Comparison of ENCODE assay signal across 13 cellular contexts in genomic region chr12:39440781-39441180, GRCh38. TPM values are rescaled to one million over a fixed set of nuclear protein-coding genes. Genes with fewer than 3 reads are reported as not detected.
DNase-seq lines count a peak whose midpoint lies in the region; ATAC-seq and TF ChIP-seq lines count a peak whose summit lies in the region.
"Had no signal": no experiment of that assay in that cellular context is flagged by ENCODE, and none has a peak within 500 bp of the region (broad histone marks: within the 10 kb centered on the region; RNA-seq: fewer than 3 reads in every experiment).

No MANE protein-coding gene starts in this region.

- peaks cover 7% of the 10 kb centered on the region for H3K36me3 Mint-ChIP-seq in activated CD4-positive, alpha-beta T cell treated with anti-CD3 and anti-CD28 coated beads, Interleukin-2, amount 10 ng/mL, durations not matched to agents 24 days and 14 days (ENCODE audit: low read depth)
- no peaks in the 10 kb centered on the region for H3K36me3 Mint-ChIP-seq in activated CD4-positive, alpha-beta T cell treated with anti-CD3 and anti-CD28 coated beads for 36 hours (ENCODE audit: low read depth)
- H3K36me3 Mint-ChIP-seq in brain (no peaks in the 10 kb centered on the region), neural crest cell (ENCODE audit: low read depth) (no peaks in the 10 kb centered on the region)

- no peak for TF ChIP-seq CTCF in brain (conservative IDR thresholded peaks at IDR 0.05)
- TF ChIP-seq CTCF in neural crest cell (conservative IDR thresholded peaks at IDR 0.05): no peak
- no peak for TF ChIP-seq CTCF in ascending aorta (IDR thresholded peaks at IDR 0.05)

- H3K4me3 ChIP-seq in HUES64 (ENCODE audit: low read length) (peak overlapping the region; percentile 75; the same call in 1 of the 2 replicates), ascending aorta (no peak overlapping the region)

- H3K27ac ChIP-seq in HUES64 (ENCODE audit: low read depth, low read length) (peak overlapping the region; percentile 3; the same call in 1 of the 2 replicates), ascending aorta (no peak overlapping the region)

- POLR2A ChIA-PET in activated CD4-positive, alpha-beta T cell treated with anti-CD3 and anti-CD28 coated beads for 36 hours (lab: Charles Lee): no interaction called here

- H3K4me1 Mint-ChIP-seq in activated CD4-positive, alpha-beta T cell treated with anti-CD3 and anti-CD28 coated beads, Interleukin-2, amount 10 ng/mL, durations not matched to agents 24 days and 14 days: peaks cover 17% of the 10 kb centered on the region
- H3K4me1 Mint-ChIP-seq in activated CD4-positive, alpha-beta T cell treated with anti-CD3 and anti-CD28 coated beads for 36 hours: peaks cover 19% of the 10 kb centered on the region
- H3K4me1 Mint-ChIP-seq in brain (peaks cover 55% of the 10 kb centered on the region), neural crest cell (peaks cover 38% of the 10 kb centered on the region)

- peaks cover 13% of the 10 kb centered on the region for H3K27me3 Mint-ChIP-seq in activated CD4-positive, alpha-beta T cell treated with anti-CD3 and anti-CD28 coated beads, Interleukin-2, amount 10 ng/mL, durations not matched to agents 24 days and 14 days
- peaks cover 17% of the 10 kb centered on the region for H3K27me3 Mint-ChIP-seq in activated CD4-positive, alpha-beta T cell treated with anti-CD3 and anti-CD28 coated beads for 36 hours
- H3K27me3 Mint-ChIP-seq in brain (peaks cover 13% of the 10 kb centered on the region), neural crest cell (ENCODE audit: low read depth) (no peaks in the 10 kb centered on the region)

- H3K4me1 ChIP-seq in HUES64 (ENCODE audit: insufficient read depth, low read length) (peaks cover 38% of the 10 kb centered on the region), ascending aorta (no peaks in the 10 kb centered on the region)

- WGBS in HUES64: 77% methylated on average over 1 of the region's 2 CpGs

- CTCF ChIA-PET in activated CD4-positive, alpha-beta T cell treated with anti-CD3 and anti-CD28 coated beads for 36 hours (lab: Charles Lee): no interaction called here

- H3K9me3 ChIP-seq in HUES64 (ENCODE audit: insufficient read depth, low read depth, low read length) (no peaks in the 10 kb centered on the region), ascending aorta (no peaks in the 10 kb centered on the region)

- peak overlapping the region; percentile 25; the same call in 1 of the 2 replicates for H3K9ac ChIP-seq in HUES64 (ENCODE audit: low read depth, low read length)

- no peaks in the 10 kb centered on the region for H3K36me3 ChIP-seq in HUES64 (ENCODE audit: insufficient read depth, low read length)
- no peaks in the 10 kb centered on the region for H3K36me3 ChIP-seq in ascending aorta

- H3K27ac Mint-ChIP-seq in activated CD4-positive, alpha-beta T cell treated with anti-CD3 and anti-CD28 coated beads, Interleukin-2, amount 10 ng/mL, durations not matched to agents 24 days and 14 days: peak overlapping the region; percentile 50
- H3K27ac Mint-ChIP-seq in activated CD4-positive, alpha-beta T cell treated with anti-CD3 and anti-CD28 coated beads for 36 hours: no peak overlapping the region
- H3K27ac Mint-ChIP-seq in brain (peak overlapping the region; percentile 91 to 99 (median 94)), neural crest cell (ENCODE audit: unreplicated experiment) (peak overlapping the region; percentile 81)

- H3K9me3 Mint-ChIP-seq in activated CD4-positive, alpha-beta T cell treated with anti-CD3 and anti-CD28 coated beads, Interleukin-2, amount 10 ng/mL, durations not matched to agents 24 days and 14 days: no peaks in the 10 kb centered on the region
- H3K9me3 Mint-ChIP-seq in activated CD4-positive, alpha-beta T cell treated with anti-CD3 and anti-CD28 coated beads for 36 hours (ENCODE audit: low read depth): no peaks in the 10 kb centered on the region
- H3K9me3 Mint-ChIP-seq in brain: no peaks in the 10 kb centered on the region
- H3K9me3 Mint-ChIP-seq in neural crest cell: no peaks in the 10 kb centered on the region

- no peak for ATAC-seq in activated CD4-positive, alpha-beta T cell treated with anti-CD3 and anti-CD28 coated beads for 36 hours

- peak overlapping the region; percentile 47 for H3K4me3 Mint-ChIP-seq in activated CD4-positive, alpha-beta T cell treated with anti-CD3 and anti-CD28 coated beads, Interleukin-2, amount 10 ng/mL, durations not matched to agents 24 days and 14 days
- no peak overlapping the region for H3K4me3 Mint-ChIP-seq in activated CD4-positive, alpha-beta T cell treated with anti-CD3 and anti-CD28 coated beads for 36 hours
- peak overlapping the region; percentile 94 to 99 (median 96) for H3K4me3 Mint-ChIP-seq in brain
- H3K4me3 Mint-ChIP-seq in neural crest cell: peak overlapping the region; percentile 95

- no peak for DNase-seq in activated CD4-positive, alpha-beta T cell treated with anti-CD3 and anti-CD28 coated beads, Interleukin-2, amount 10 ng/mL, durations not matched to agents 24 days and 14 days
- no peak for DNase-seq in activated CD4-positive, alpha-beta T cell treated with anti-CD3 and anti-CD28 coated beads for 36 hours
- DNase-seq in neural crest cell (ENCODE audit: low read depth, low spot score) (no peak), ascending aorta (ENCODE audit: low spot score in 2 of 2) (no peak), DMS53 treated with DMSO at 0.1 percent for 48 hours (lab: John Stamatoyannopoulos, UW; ENCODE audit: unreplicated experiment) (no peak)
- DNase-seq in stimulated activated CD4-positive, alpha-beta T cell treated with anti-CD3 and anti-CD28 coated beads, Interleukin-4, amount 100 ng/mL, for 24 hours: no peak
- DNase-seq: activated naive CD4-positive, alpha-beta T cell treated with anti-CD3 and anti-CD28 coated beads, Interleukin-2, amount 50 U/mL, for 16 hours; effector memory CD4-positive, alpha-beta T cell; HCEC 1CT; NK-92 treated with Interleukin-12 subunit alpha and Interleukin-12 subunit beta, amount 100 ng/mL, for 24 hours; occipital lobe had no signal

- peaks cover 10% of the 10 kb centered on the region for H3K27me3 ChIP-seq in HUES64 (ENCODE audit: insufficient read depth, low read length)
- H3K27me3 ChIP-seq in ascending aorta: no peaks in the 10 kb centered on the region

- intact Hi-C loops in activated CD4-positive, alpha-beta T cell treated with anti-CD3 and anti-CD28 coated beads, Interleukin-2, amount 10 ng/mL, durations not matched to agents 24 days and 14 days (cut with micrococcal nuclease): loop anchor here (5.0 to 10.0 kb wide), 6 partner anchors 33 to 1123 kb away; partner anchors contain the start of genes ALG10B, CPNE8 and SLC2A13
- intact Hi-C loops in activated CD4-positive, alpha-beta T cell treated with anti-CD3 and anti-CD28 coated beads for 36 hours (cut with DNase I, micrococcal nuclease): loop anchor here (5.0 to 10.0 kb wide), 2 partner anchors 664 to 1123 kb away; partner anchors contain the start of genes ALG10B (in 1 of the 2) and SLC2A13 (in 1 of the 2)
- intact Hi-C loops in ascending aorta (cut with DNase I): loop anchor here (5.0 kb wide), 4 partner anchors 182 to 1123 kb away; partner anchors contain the start of genes ALG10B and SLC2A13

RNA-seq across cellular contexts. Expression of gene KIF21A, which starts 2.1 kb away (rescaled TPM):
- 28.1 and 29.5 TPM in 2 replicates for total RNA-seq in activated CD4-positive, alpha-beta T cell treated with anti-CD3 and anti-CD28 coated beads, Interleukin-2, amount 10 ng/mL, durations not matched to agents 24 days and 14 days
- 10 to 100 TPM; 12.0 to 13.9 TPM for total RNA-seq in activated CD4-positive, alpha-beta T cell treated with anti-CD3 and anti-CD28 coated beads for 36 hours
- polyA plus RNA-seq in HUES64 (2013, experiment 1 of 2): 37.6 TPM
- polyA plus RNA-seq in HUES64 (2013, experiment 2 of 2): 37.0 TPM
- polyA plus RNA-seq in brain (ENCODE audit: insufficient read depth, low read depth, low replicate concordance): 10.6 TPM
- total RNA-seq in neural crest cell (53.6 and 54.8 TPM in 2 replicates), ascending aorta (1.3 TPM)
